7 cellular contexts compared by ENCODE assay signal in the genomic region with DNA sequence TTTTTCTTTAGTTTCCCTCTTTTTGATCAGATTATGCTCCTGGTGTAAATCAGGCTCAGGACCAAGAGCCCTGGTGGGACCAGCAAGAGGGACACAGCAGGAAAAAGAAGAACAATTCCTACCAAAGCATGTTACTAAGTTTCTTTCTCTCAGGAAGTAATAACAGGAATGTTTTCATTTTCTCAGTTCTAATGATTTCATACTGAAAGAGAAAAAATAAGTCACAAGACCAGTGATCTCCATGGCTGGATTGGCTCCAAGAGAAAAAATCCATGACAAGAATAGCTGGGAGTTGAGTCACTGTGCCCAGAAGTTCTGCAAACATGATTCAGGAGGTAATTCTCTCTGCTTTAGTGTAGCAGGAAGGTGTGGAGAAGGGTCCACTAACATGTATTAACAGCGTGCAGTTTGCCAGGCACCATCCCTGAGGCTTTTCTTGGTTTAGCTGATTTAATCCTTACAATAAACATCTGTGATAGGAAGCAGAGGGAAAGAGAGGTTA. TPM values are rescaled to one million over a fixed set of nuclear protein-coding genes. Genes with fewer than 3 reads are reported as not detected.
DNase-seq lines count a peak whose midpoint lies in the region; ATAC-seq and TF ChIP-seq lines count a peak whose summit lies in the region.

No MANE protein-coding gene starts in this region.

- peak; percentile 96 for TF ChIP-seq EP300 in Ishikawa (IDR thresholded peaks at IDR 0.05; ENCODE audit: borderline replicate concordance)

- H3K36me3 ChIP-seq in lung (ENCODE audit: control insufficient read depth in 2 of 2, insufficient read depth in 2 of 2, low read length in 2 of 2) = no peaks in the 10 kb centered on the region
- H3K36me3 ChIP-seq in upper lobe of right lung = no peaks in the 10 kb centered on the region

- H3K9me3 ChIP-seq in lung (ENCODE audit: control insufficient read depth in 2 of 2, insufficient read depth in 1 of 2, low read length in 1 of 2) (no peaks in the 10 kb centered on the region), upper lobe of right lung (no peaks in the 10 kb centered on the region)

- H3K27me3 ChIP-seq in lung (ENCODE audit: control insufficient read depth, insufficient read depth) = no peaks in the 10 kb centered on the region
- H3K27me3 ChIP-seq in upper lobe of right lung = no peaks in the 10 kb centered on the region

- DNase-seq in coronary artery (ENCODE audit: low spot score) (no peak), lung (ENCODE audit: low spot score) (peak; percentile 72), upper lobe of right lung (no peak), NCI-H2227 treated with DMSO at 0.1 percent for 48 hours (lab: John Stamatoyannopoulos, UW) (no peak), NCI-H2171 treated with DMSO at 0.1 percent for 48 hours (lab: John Stamatoyannopoulos, UW) (no peak)

- H3K4me1 ChIP-seq in lung (ENCODE audit: control insufficient read depth in 2 of 2, insufficient read depth in 2 of 2, low read length in 2 of 2) (peaks cover 3 to 25% of the 10 kb centered on the region in 2 donors), upper lobe of right lung (peaks cover 25% of the 10 kb centered on the region)

- peak; percentile 19 for TF ChIP-seq RAD21 in Ishikawa (IDR thresholded peaks at IDR 0.05; ENCODE audit: low read depth)

- ATAC-seq in lung (ENCODE audit: insufficient read depth, low FRiP score) (peak; percentile 73), upper lobe of right lung (peak; percentile 82), HG02884 (IDR thresholded peaks at IDR 0.05; ENCODE audit: unreplicated experiment) (no peak)

- peak overlapping the region; percentile 19 for H3K4me3 ChIP-seq in coronary artery
- no peak overlapping the region for H3K4me3 ChIP-seq in lung
- no peak overlapping the region for H3K4me3 ChIP-seq in upper lobe of right lung

- peak overlapping the region; percentile 87 to 91 for H3K27ac ChIP-seq in coronary artery
- H3K27ac ChIP-seq in lung (ENCODE audit: low read depth in 1 of 2, low read length in 1 of 2) = peak overlapping the region; percentile 63 to 89
- H3K27ac ChIP-seq in upper lobe of right lung = peak overlapping the region; percentile 74

- intact Hi-C loops in upper lobe of right lung (cut with DNase I) = no loop called here

- 29 to 75% methylated on average over 1 of the region's 1 CpG for WGBS in lung, 2 donors

- TF ChIP-seq CTCF in coronary artery (IDR thresholded peaks at IDR 0.05) = no peak
- no peak for TF ChIP-seq CTCF in lung (IDR thresholded peaks at IDR 0.05; ENCODE audit: control extremely low read depth, extremely low read depth)
- TF ChIP-seq CTCF in upper lobe of right lung (IDR thresholded peaks at IDR 0.05) = no peak

TF ChIP-seq in Ishikawa, 13 proteins besides CTCF, POLR2A, EP300 and RAD21:
- peak; percentile 99 for TF ChIP-seq NFIC (IDR thresholded peaks at IDR 0.05)
- peak; percentile 35; the same call in 1 of the 2 replicates for TF ChIP-seq CREB1 (IDR thresholded peaks at IDR 0.05; ENCODE audit: low read depth)
- TF ChIP-seq REST (IDR thresholded peaks at IDR 0.05; ENCODE audit: low read depth) = no peak
- TF ChIP-seq, protein P1, sequence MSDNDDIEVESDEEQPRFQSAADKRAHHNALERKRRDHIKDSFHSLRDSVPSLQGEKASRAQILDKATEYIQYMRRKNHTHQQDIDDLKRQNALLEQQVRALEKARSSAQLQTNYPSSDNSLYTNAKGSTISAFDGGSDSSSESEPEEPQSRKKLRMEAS (IDR thresholded peaks at IDR 0.05) = no peak; the same call in 1 of the 2 replicates
- TF ChIP-seq TEAD4 (IDR thresholded peaks at IDR 0.05) = peak; percentile 95
- TF ChIP-seq TCF12 (IDR thresholded peaks at IDR 0.05; ENCODE audit: low read depth) = peak; percentile 93
- peak; percentile 62 for TF ChIP-seq CEBPB (IDR thresholded peaks at IDR 0.05)
- peak; percentile 87; the same call in 1 of the 2 replicates for TF ChIP-seq FOXM1 (IDR thresholded peaks at IDR 0.05; ENCODE audit: borderline replicate concordance, low read depth)
- no peak for TF ChIP-seq YY1 (IDR thresholded peaks at IDR 0.05; ENCODE audit: low read depth)
- peak; percentile 65; the same call in 1 of the 2 replicates for TF ChIP-seq USF1 (IDR thresholded peaks at IDR 0.05)

RNA-seq across cellular contexts. Expression of gene IFIT2, which starts 23.8 kb away (rescaled TPM):
- total RNA-seq in lung (10 to 100 TPM; 12.1 to 16.0 TPM), upper lobe of right lung (47.2 TPM)
- polyA plus RNA-seq in lung = 10 to 100 TPM in 1 of 2 donors, 1 to 10 TPM in 1; 8.1 to 17.8 TPM

RNA-seq across cellular contexts. Expression of gene LIPA, which starts 26.5 kb away (rescaled TPM):
- total RNA-seq in lung (100 to 1,000 TPM in 1 of 2 donors, 10 to 100 TPM in 1; 51.6 to 140 TPM), upper lobe of right lung (194 TPM)
- polyA plus RNA-seq in lung = 10 to 100 TPM; 24.0 to 91.8 TPM

RNA-seq across cellular contexts. Expression of gene IFIT3, which starts 49.7 kb away (rescaled TPM):
- 10 to 100 TPM; 17.3 to 27.2 TPM for total RNA-seq in lung
- polyA plus RNA-seq in lung = 10 to 100 TPM; 12.6 to 47.7 TPM
- 78.0 TPM for total RNA-seq in upper lobe of right lung
